15 cellular contexts compared by ENCODE assay signal in genomic region chr5:150538007-150538917, GRCh38. TPM values are rescaled to one million over a fixed set of nuclear protein-coding genes. Genes with fewer than 3 reads are reported as not detected.
DNase-seq lines count a peak whose midpoint lies in the region; ATAC-seq and TF ChIP-seq lines count a peak whose summit lies in the region.
"Had no signal": no experiment of that assay in that cellular context is flagged by ENCODE, and none has a peak within 500 bp of the region (broad histone marks: within the 10 kb centered on the region; RNA-seq: fewer than 3 reads in every experiment).

No MANE protein-coding gene starts in this region.

- in situ Hi-C loops in KBM-7 (cut with MboI; ENCODE audit: low pct_unique_long_range_greater_than_20kb, low sequenced_read_pairs), result no loop called here

- H3K27me3 ChIP-seq in ascending aorta (no peaks in the 10 kb centered on the region), heart right ventricle (no peaks in the 10 kb centered on the region), thoracic aorta (replicated peaks; ENCODE audit: insufficient read depth) (no peaks in the 10 kb centered on the region)
- H3K27me3 ChIP-seq: vagina had no signal

- H3K4me1 ChIP-seq in ascending aorta (peaks cover 6 to 18% of the 10 kb centered on the region in 2 donors), heart right ventricle (peaks cover 3 to 59% (median 42%) of the 10 kb centered on the region in 9 donors), thoracic aorta (ENCODE audit: control insufficient read depth in 1 of 2, low read depth in 2 of 2) (peaks cover 13 to 21% of the 10 kb centered on the region in 2 donors)

- WGBS in heart right ventricle, 2 donors, result 77 to 82% methylated on average over 8 of the region's 8 CpGs

- TF ChIP-seq CTCF in ascending aorta (IDR thresholded peaks at IDR 0.05) (no peak), heart right ventricle (IDR thresholded peaks at IDR 0.05) (peak in 2 of 9 donors; percentile 9 to 14), thoracic aorta (IDR thresholded peaks at IDR 0.05) (no peak)

- H3K9me3 ChIP-seq in ascending aorta (no peaks in the 10 kb centered on the region), heart right ventricle (no peaks in the 10 kb centered on the region), thoracic aorta (no peaks in the 10 kb centered on the region)
- H3K9me3 ChIP-seq: vagina had no signal

- peak overlapping the region; percentile 47 to 87 for H3K27ac ChIP-seq in ascending aorta
- H3K27ac ChIP-seq in heart right ventricle, result peak overlapping the region in 8 of 10 donors; percentile 3 to 96 (median 50)
- H3K27ac ChIP-seq in thoracic aorta, result peak overlapping the region; percentile 32 to 53
- H3K27ac ChIP-seq: vagina had no signal

- H3K36me3 ChIP-seq in ascending aorta (peaks cover 74 to 86% of the 10 kb centered on the region in 2 donors), heart right ventricle (peaks cover 0 to 100% (median 72%) of the 10 kb centered on the region in 9 donors), thoracic aorta (peaks cover 51% of the 10 kb centered on the region)

- DNase-seq in KBM-7 (peak; percentile 18), ascending aorta (ENCODE audit: low spot score in 2 of 2) (no peak), heart right ventricle (peak; percentile 47 to 55), thoracic aorta (ENCODE audit: low spot score) (no peak), hippocampal formation (lab: John Stamatoyannopoulos, UW) (no peak), ecto neural progenitor cell (ENCODE audit: low spot score) (no peak), islet precursor cell (no peak)
- DNase-seq: activated CD4-positive, alpha-beta T cell treated with anti-CD3 and anti-CD28 coated beads for 48 hours; activated naive CD4-positive, alpha-beta T cell treated with Interleukin-2 at 50 U/mL for 16 hours; DND-41; effector CD8-positive, alpha-beta T cell; NCI-H187; SIG-M5 had no signal

- H3K4me3 ChIP-seq in ascending aorta (no peak overlapping the region), heart right ventricle (no peak overlapping the region), thoracic aorta (no peak overlapping the region)
- H3K4me3 ChIP-seq: vagina had no signal

- intact Hi-C loops in ascending aorta (cut with DNase I) (no loop called here), heart right ventricle (cut with DNase I) (loop anchor here in 1 of 10 donors (10.0 kb wide), 1 partner anchor 363 kb away; no protein-coding TSS in a partner anchor)

- ATAC-seq in heart right ventricle (peak in 6 of 8 donors; percentile 40 to 68 (median 50)), thoracic aorta (ENCODE audit: insufficient number of reproducible peaks, low FRiP score, low read depth) (no peak)
- ATAC-seq: HCT116 had no signal

RNA-seq across cellular contexts. Expression of gene NDST1, which starts 30.3 kb away (rescaled TPM):
- total RNA-seq in ascending aorta, result 71.5 TPM
- total RNA-seq in heart right ventricle, result 10 to 100 TPM; 50.3 to 86.1 (median 61.5) TPM
- 10 to 100 TPM; 14.8 to 15.9 TPM for polyA plus RNA-seq in heart right ventricle
- total RNA-seq in thoracic aorta, result 100 to 1,000 TPM; 112 to 131 TPM

Comparison
In these comparisons a context has a peak if more than half of its experiments do, and no peak if none do; other contexts are left out.
1. DNase-seq: peak in KBM-7 (single experiment) and heart right ventricle (2 of 2); none in ascending aorta (0 of 2), thoracic aorta (single experiment), hippocampal formation (0 of 2), ecto neural progenitor cell (single experiment) and islet precursor cell (single experiment).
2. Peak in every context shown above with its lines, with median percentiles within 50 percentile points of each other: H3K27ac ChIP-seq.